Comparison of ENCODE assay signal across 1 cellular context in the genomic region with DNA sequence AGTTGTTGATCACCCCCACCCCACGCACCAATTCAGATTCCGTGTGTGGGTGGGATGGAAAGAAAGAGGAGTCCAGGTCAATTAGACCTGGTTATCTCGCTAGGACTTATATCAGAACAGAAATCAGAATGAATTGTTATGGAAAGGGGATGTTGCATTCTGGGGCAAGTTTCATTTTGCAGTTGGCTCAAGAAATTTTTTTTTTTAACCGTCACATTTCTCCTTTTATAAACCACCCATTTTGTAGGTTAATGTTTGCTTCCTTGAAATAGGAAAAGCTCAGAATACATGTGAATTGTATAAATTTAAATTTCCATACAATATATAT.
TF ChIP-seq lines count a peak whose summit lies in the region.

No MANE protein-coding gene starts in this region.

TF ChIP-seq in GM12878, 131 proteins besides CTCF, POLR2A, EP300 and RAD21 (continued from another document):
- no peak for TF ChIP-seq FOS (IDR thresholded peaks at IDR 0.05; ENCODE audit: borderline replicate concordance, extremely low read depth, insufficient read length)
- 0 out of 2 replicates have a peak, but pooled peaks have one; percentile 45 for TF ChIP-seq EZH2 (IDR thresholded peaks at IDR 0.05; ENCODE audit: borderline replicate concordance, control insufficient read depth, low read depth, low read length)
- TF ChIP-seq GATAD2B (conservative IDR thresholded peaks at IDR 0.05; ENCODE audit: low read depth) = no peak
